In genomic region chr22:32509045-32509444, GRCh38 we compare ENCODE assay signal across 28 cellular contexts. TPM values are rescaled to one million over a fixed set of nuclear protein-coding genes. Genes with fewer than 3 reads are reported as not detected.
A peak's percentile ranks its signal among the peaks of the same experiment; 100 is the strongest.
DNase-seq lines count a peak whose midpoint lies in the region; ATAC-seq, FAIRE-seq and TF ChIP-seq lines count a peak whose summit lies in the region.
"Had no signal": no experiment of that assay in that cellular context is flagged by ENCODE, and none has a peak within 500 bp of the region (broad histone marks: within the 10 kb centered on the region; RNA-seq: fewer than 3 reads in every experiment).

No MANE protein-coding gene starts in this region.

- no peak overlapping the region for H3K4me3 ChIP-seq in pancreas
- H3K4me3 ChIP-seq: A549, GM12878 had no signal

- WGBS in pancreas, 2 donors: 86 to 93% methylated on average over 7 of the region's 7 CpGs

- no peak for FAIRE-seq in pancreas (lab: Jason Lieb, UNC)
- FAIRE-seq: A549, GM12878, RCC 7860 had no signal

- DNase-seq in inferior parietal cortex (ENCODE audit: extremely low spot score): peak; percentile 56
- DNase-seq in putamen (ENCODE audit: low spot score): peak; percentile 68
- DNase-seq in DMS 273 (lab: John Stamatoyannopoulos, UW; ENCODE audit: unreplicated experiment): no peak
- DNase-seq in pancreas: no peak
- no peak for DNase-seq in NCI-H1694 treated with DMSO at 0.1 percent for 48 hours (lab: John Stamatoyannopoulos, UW)
- no peak for DNase-seq in NCI-H2081 (lab: John Stamatoyannopoulos, UW)
- DNase-seq: AML-193; CD4-positive, alpha-beta memory T cell; COR-L47; DMS79; EL; GDM1; Karpas-422; NCI-H1092 treated with DMSO at 0.1 percent for 48 hours; NCI-H1436; NCI-H187 treated with DMSO at 0.1 percent for 48 hours; NCI-H2107; NCI-H446; NCI-H524 treated with DMSO at 0.1 percent for 48 hours; NCI-H774; SK-N-SH had no signal

- no peaks in the 10 kb centered on the region for H3K4me1 ChIP-seq in pancreas
- H3K4me1 ChIP-seq: A549 had no signal

- H3K27ac ChIP-seq in cingulate gyrus (ENCODE audit: low read depth, low read length): peak overlapping the region; percentile 94
- no peak overlapping the region for H3K27ac ChIP-seq in pancreas
- H3K27ac ChIP-seq: A549 had no signal

- no peaks in the 10 kb centered on the region for H3K9me3 ChIP-seq in pancreas
- H3K9me3 ChIP-seq: A549, SK-N-SH had no signal

- ATAC-seq in pancreas: no peak
- ATAC-seq: A549, GM12878, HCT116 had no signal

- H3K27me3 ChIP-seq in pancreas: no peaks in the 10 kb centered on the region

- intact Hi-C loops in pancreas (cut with DNase I): no loop called here

- no peaks in the 10 kb centered on the region for H3K36me3 ChIP-seq in pancreas

- TF ChIP-seq CTCF in pancreas (IDR thresholded peaks at IDR 0.05): no peak

RNA-seq across cellular contexts. Expression of gene FBXO7, which starts 34.4 kb away (rescaled TPM):
- 10 to 100 TPM; 24.4 to 40.2 (median 28.7) TPM for total RNA-seq in pancreas
- polyA plus RNA-seq in pancreas: 10 to 100 TPM; 22.5 to 57.0 TPM

RNA-seq across cellular contexts. Expression of gene BPIFC, which starts 44.8 kb away (rescaled TPM):
- total RNA-seq in pancreas: under 1 TPM in 1 of 6 donors, not detected in 5; 0.09 TPM
- polyA plus RNA-seq in pancreas: under 1 TPM in 1 of 2 donors, not detected in 1; 0.09 TPM
- total RNA-seq: CD4-positive, alpha-beta memory T cell; GM12878; H4; HT-29 had no signal
- polyA plus RNA-seq: A549; CD4-positive, alpha-beta memory T cell; SK-N-SH had no signal

Comparison
In these comparisons a context has a peak if more than half of its experiments do, and no peak if none do; other contexts are left out.
1. DNase-seq: peak in inferior parietal cortex (single experiment) and putamen (single experiment); none in DMS 273 (single experiment), pancreas (0 of 6), NCI-H1694 treated with DMSO at 0.1 percent for 48 hours (single experiment) and NCI-H2081 (0 of 2).